Comparison of ENCODE assay signal across 33 cellular contexts in genomic region chr19:15423130-15423529, GRCh38. TPM values are rescaled to one million over a fixed set of nuclear protein-coding genes. Genes with fewer than 3 reads are reported as not detected.
"Had no signal": no experiment of that assay in that cellular context is flagged by ENCODE, and none has a peak within 500 bp of the region (broad histone marks: within the 10 kb centered on the region; RNA-seq: fewer than 3 reads in every experiment).

No MANE protein-coding gene starts in this region.

- H3K4me3 ChIP-seq: ascending aorta, breast epithelium, cardiac muscle cell, colonic mucosa, esophagus muscularis mucosa, gastrocnemius medialis, heart left ventricle had no signal

- DNase-seq: activated CD4-positive, alpha-beta memory T cell treated with anti-CD3 and anti-CD28 coated beads, Interleukin-2, amount 10 ng/mL, durations not matched to agents 7 days and 5 days; activated CD4-positive, alpha-beta T cell treated with anti-CD3 and anti-CD28 coated beads for 36 hours; activated CD4-positive, alpha-beta T cell treated with anti-CD3 and anti-CD28 coated beads, Interleukin-2, amount 10 ng/mL, durations not matched to agents 7 days and 5 days; activated CD4-positive, alpha-beta T cell treated with anti-CD3 and anti-CD28 coated beads, Interleukin-2, amount 50 U/mL, for 4 hours; activated CD4-positive, CD25-positive, alpha-beta regulatory T cell; activated CD4-positive, CD25-positive, alpha-beta regulatory T cell treated with anti-CD3 and anti-CD28 coated beads, Interleukin-2, amount 50 U/mL, for 72 hours; activated CD8-positive, alpha-beta memory T cell treated with anti-CD3 and anti-CD28 coated beads, Interleukin-2, amount 50 U/mL, for 48 hours; activated gamma-delta T cell; activated naive CD4-positive, alpha-beta T cell; activated naive CD4-positive, alpha-beta T cell treated with anti-CD3 and anti-CD28 coated beads, Interleukin-2, amount 10 ng/mL, durations not matched to agents 7 days and 5 days; activated naive CD8-positive, alpha-beta T cell treated with anti-CD3 and anti-CD28 coated beads, Interleukin-2, amount 10 ng/mL, durations not matched to agents 7 days and 5 days; activated T-cell treated with anti-CD3 and anti-CD28 coated beads for 4 hours; activated T-cell treated with anti-CD3 and anti-CD28 coated beads, Interleukin-2, amount 50 U/mL, for 24 hours; activated T-cell treated with anti-CD3 and anti-CD28 coated beads, Interleukin-2, amount 50 U/mL, for 72 hours; central memory CD4-positive, alpha-beta T cell; cerebellar nuclear complex; colonic mucosa; effector CD8-positive, alpha-beta T cell; erythroblast; foreskin keratinocyte; gastrocnemius medialis; glutamatergic neuron; T-helper 1 cell; T-helper 17 cell; T1000 had no signal

- H3K27me3 ChIP-seq: ascending aorta, breast epithelium, cardiac muscle cell, colonic mucosa, esophagus muscularis mucosa, foreskin keratinocyte, gastrocnemius medialis, heart left ventricle had no signal

- H3K4me1 ChIP-seq: breast epithelium, foreskin keratinocyte had no signal

- ATAC-seq: activated CD4-positive, alpha-beta T cell treated with anti-CD3 and anti-CD28 coated beads for 36 hours; activated naive CD4-positive, alpha-beta T cell treated with anti-CD3 and anti-CD28 coated beads, Interleukin-2, amount 50 U/mL, for 72 hours; activated T-cell treated with anti-CD3 and anti-CD28 coated beads, Interleukin-2, amount 50 U/mL, for 72 hours; foreskin keratinocyte; gastrocnemius medialis; heart left ventricle; T-helper 17 cell had no signal

- H3K27ac ChIP-seq: breast epithelium, colonic mucosa, esophagus muscularis mucosa, foreskin keratinocyte had no signal

- H3K9me3 ChIP-seq: ascending aorta, breast epithelium, colonic mucosa, gastrocnemius medialis, heart left ventricle had no signal

- FAIRE-seq: endometrium had no signal

RNA-seq across cellular contexts. Expression of gene RASAL3, which starts 41.2 kb away (rescaled TPM):
- total RNA-seq: cardiac muscle cell, foreskin keratinocyte had no signal
- polyA plus RNA-seq: cardiac muscle cell, foreskin keratinocyte had no signal

RNA-seq across cellular contexts. Expression of gene PGLYRP2, which starts 56.2 kb away (rescaled TPM):
- total RNA-seq: ascending aorta, cardiac muscle cell, colonic mucosa, dermis microvascular lymphatic vessel endothelial cell, esophagus muscularis mucosa, foreskin keratinocyte, gastrocnemius medialis, heart left ventricle, T-helper 17 cell had no signal
- polyA plus RNA-seq: cardiac muscle cell, foreskin keratinocyte, heart left ventricle had no signal
